ENCODE assay signal across 26 cellular contexts in genomic region chr11:8234910-8235309, GRCh38. TPM values are rescaled to one million over a fixed set of nuclear protein-coding genes. Genes with fewer than 3 reads are reported as not detected.
DNase-seq lines count a peak whose midpoint lies in the region; ATAC-seq, FAIRE-seq and TF ChIP-seq lines count a peak whose summit lies in the region.
"Had no signal": no experiment of that assay in that cellular context is flagged by ENCODE, and none has a peak within 500 bp of the region (broad histone marks: within the 10 kb centered on the region; RNA-seq: fewer than 3 reads in every experiment).

No MANE protein-coding gene starts in this region.

- POLR2A ChIA-PET in SK-N-SH (lab: Yijun Ruan, JAX) (interaction anchor here (1.0 to 7.4 kb wide), 5 partner anchors 8 to 49 kb away, joined by 3 to 87 read pairs (median 19); partner anchors contain the start of gene LMO1), PC-9 (lab: Charles Lee; ENCODE audit: unreplicated experiment) (interaction anchor here (0.5 to 0.8 kb wide), 2 partner anchors 332 to 667 kb away, joined by 3 to 4 read pairs; no protein-coding TSS in a partner anchor), H1 (lab: Charles Lee; ENCODE audit: partially characterized antibody) (no interaction called here)

- TF ChIP-seq EP300 in SK-N-SH (IDR thresholded peaks at IDR 0.05; ENCODE audit: borderline replicate concordance in 1 of 2, low read depth in 1 of 2, low read length in 1 of 2), result no peak
- TF ChIP-seq EP300 in H1 (IDR thresholded peaks at IDR 0.05; ENCODE audit: borderline replicate concordance in 1 of 2, low read depth in 2 of 2, low read length in 2 of 2), result no peak

- H3K27ac ChIP-seq in SK-N-SH (ENCODE audit: low read depth in 2 of 2, low read length in 1 of 2) (peak overlapping the region in 1 of 2 experiments; percentile 96; a peak in 3 of 4 replicates), PC-9 (no peak overlapping the region), H1 (ENCODE audit: low read depth, low read length) (no peak overlapping the region)
- H3K27ac ChIP-seq: left lung, neutrophil, psoas muscle, upper lobe of left lung had no signal

- H2BK20ac ChIP-seq in H1 (ENCODE audit: low read length), result no peak overlapping the region

- H2BK12ac ChIP-seq in H1 (ENCODE audit: low read depth, low read length), result no peak overlapping the region

- H3K27me3 Mint-ChIP-seq in stimulated activated naive B cell treated with anti-CD40 and anti-IgM and Interleukin-4, amounts not matched to agents 10 μg/mL and 1 μg/mL and 100 μg/mL, for 72 hours, result no peaks in the 10 kb centered on the region

- H3K9ac ChIP-seq in SK-N-SH (no peak overlapping the region), H1 (replicated peaks in 1 of 4; ENCODE audit: extremely low read depth in 1 of 4, low read depth in 3 of 4, low read length in 3 of 4) (no peak overlapping the region)

- no peaks in the 10 kb centered on the region for H3K9me3 ChIP-seq in SK-N-SH
- no peaks in the 10 kb centered on the region for H3K9me3 ChIP-seq in PC-9 (ENCODE audit: insufficient read depth, low read depth)
- no peaks in the 10 kb centered on the region for H3K9me3 ChIP-seq in H1 (ENCODE audit: insufficient read depth in 2 of 2, low read depth in 1 of 2, low read length in 1 of 2)
- H3K9me3 ChIP-seq: left lung, neutrophil, psoas muscle, upper lobe of left lung had no signal

- H3K79me2 ChIP-seq in SK-N-SH (ENCODE audit: insufficient read depth) (no peaks in the 10 kb centered on the region), PC-9 (ENCODE audit: low read depth) (no peaks in the 10 kb centered on the region), H1 (ENCODE audit: control insufficient read depth in 1 of 2, insufficient read depth in 2 of 2, low read length in 2 of 2) (no peaks in the 10 kb centered on the region)

- H3K9me3 Mint-ChIP-seq in stimulated activated naive B cell treated with anti-CD40 and anti-IgM and Interleukin-4, amounts not matched to agents 10 μg/mL and 1 μg/mL and 100 μg/mL, for 72 hours, result no peaks in the 10 kb centered on the region
- H3K9me3 Mint-ChIP-seq: activated naive CD4-positive, alpha-beta T cell treated with anti-CD3 and anti-CD28 coated beads, Interleukin-2, amount 50 U/mL, for 72 hours; stimulated activated memory B cell treated with anti-CD40 and anti-IgM and Interleukin-4, amounts not matched to agents 10 μg/mL and 1 μg/mL and 100 μg/mL, for 72 hours; T-helper 2 cell treated with Interferon-gamma antibody and Interleukin-4, amounts not matched to agents 5 μg/mL and 100 μg/mL, for 36 hours had no signal

- FAIRE-seq in H1 (lab: Jason Lieb, UNC), result no peak
- FAIRE-seq: colon had no signal

- WGBS in SK-N-SH (ENCODE audit: low lambda C conversion rate), result 65% methylated on average over 3 of the region's 3 CpGs
- WGBS in H1 (ENCODE audit: extremely low coverage in 1 of 2, insufficient coverage in 1 of 2, insufficient read length in 1 of 2, insufficient replicate concordance in 2 of 2, low coverage in 1 of 2, low lambda C conversion rate in 2 of 2, missing lambda C conversion rate in 1 of 2), 2 experiments, result 90% methylated on average over 3 of the region's 3 CpGs; no CpG with 5 or more reads in 1 of the 2 experiments

- ATAC-seq in SK-N-SH treated with all-trans-retinoic acid at 6 μM for 48 hours (no peak), Right ventricle myocardium superior (ENCODE audit: poor library complexity) (no peak), HG02571 (IDR thresholded peaks at IDR 0.05; ENCODE audit: unreplicated experiment) (no peak)
- peak; percentile 53 to 64 for ATAC-seq in stimulated activated naive B cell treated with anti-CD40 and anti-IgM and Interleukin-4, amounts not matched to agents 10 μg/mL and 1 μg/mL and 100 μg/mL, for 72 hours (replicated peaks)
- ATAC-seq: activated naive CD4-positive, alpha-beta T cell treated with anti-CD3 and anti-CD28 coated beads, Interleukin-2, amount 50 U/mL, for 72 hours; stimulated activated memory B cell treated with anti-CD40 and anti-IgM and Interleukin-4, amounts not matched to agents 10 μg/mL and 1 μg/mL and 100 μg/mL, for 72 hours had no signal

- no peak overlapping the region; the same call in 1 of the 2 replicates for H3K18ac ChIP-seq in H1 (ENCODE audit: extremely low read depth, low read length)

- H4K20me1 ChIP-seq in SK-N-SH (ENCODE audit: insufficient read depth), result no peaks in the 10 kb centered on the region
- H4K20me1 ChIP-seq in PC-9 (ENCODE audit: insufficient read depth), result no peaks in the 10 kb centered on the region
- peaks cover 0 to 1% of the 10 kb centered on the region in 2 experiments for H4K20me1 ChIP-seq in H1 (replicated peaks in 1 of 2; ENCODE audit: control insufficient read depth in 1 of 2, insufficient read depth in 2 of 2, low read length in 2 of 2)

- H3F3A ChIP-seq in SK-N-SH (replicated peaks; ENCODE audit: insufficient read depth) (no peaks in the 10 kb centered on the region), PC-9 (ENCODE audit: insufficient read depth, low read depth) (no peaks in the 10 kb centered on the region)

- H3K27me3 ChIP-seq in SK-N-SH (ENCODE audit: insufficient read depth) (no peaks in the 10 kb centered on the region), PC-9 (ENCODE audit: insufficient read depth, low read depth) (no peaks in the 10 kb centered on the region), H1 (replicated peaks in 1 of 4; ENCODE audit: control insufficient read depth in 3 of 4, extremely low read depth in 1 of 4, insufficient read depth in 3 of 4, low read length in 3 of 4) (no peaks in the 10 kb centered on the region)
- H3K27me3 ChIP-seq: left lung, neutrophil, upper lobe of left lung had no signal

- peaks cover 8 to 10% of the 10 kb centered on the region in 2 donors for H3K4me1 Mint-ChIP-seq in stimulated activated naive B cell treated with anti-CD40 and anti-IgM and Interleukin-4, amounts not matched to agents 10 μg/mL and 1 μg/mL and 100 μg/mL, for 72 hours

- no peaks in the 10 kb centered on the region for H3K79me1 ChIP-seq in H1 (ENCODE audit: low read depth, low read length)

- TF ChIP-seq POLR2A in H1 (IDR thresholded peaks at IDR 0.05; ENCODE audit: control extremely low read depth in 1 of 2, low read depth in 2 of 2, low read length in 2 of 2), result no peak

- TF ChIP-seq CTCF in SK-N-SH (IDR thresholded peaks at IDR 0.05) (no peak), PC-9 (conservative IDR thresholded peaks at IDR 0.05) (no peak), H1 (IDR thresholded peaks at IDR 0.05; ENCODE audit: control extremely low read depth in 1 of 3, insufficient read depth in 1 of 3, low read depth in 1 of 3, low read length in 3 of 3) (no peak)

- H3K4ac ChIP-seq in H1 (replicated peaks; ENCODE audit: insufficient read length, low read depth, low read length), result no peak overlapping the region

- H3K4me3 ChIP-seq in SK-N-SH (ENCODE audit: low read depth in 2 of 2, low read length in 1 of 2) (no peak overlapping the region; a peak in 1 of 4 replicates), PC-9 (no peak overlapping the region), H1 (ENCODE audit: extremely low read depth in 1 of 4, insufficient read depth in 2 of 4, low read depth in 3 of 4, low read length in 4 of 4) (no peak overlapping the region)
- H3K4me3 ChIP-seq: left lung, psoas muscle, upper lobe of left lung had no signal

- H2AFZ ChIP-seq in SK-N-SH (ENCODE audit: low read depth) (peak overlapping the region; percentile 47; the same call in 1 of the 2 replicates), PC-9 (no peak overlapping the region), H1 (ENCODE audit: low read length) (0 out of 2 replicates have a peak overlapping the region, but pooled peaks have one; percentile 3)

- no peak overlapping the region for H4K91ac ChIP-seq in H1 (replicated peaks; ENCODE audit: insufficient read length, low read length)

- no peak overlapping the region for H2BK15ac ChIP-seq in H1 (ENCODE audit: low read length)

- no TSS peak for BruUV-seq in PC-9 (replicated peaks; lab: Mats Ljungman, UMichigan)

- no peak overlapping the region for H3K27ac Mint-ChIP-seq in stimulated activated naive B cell treated with anti-CD40 and anti-IgM and Interleukin-4, amounts not matched to agents 10 μg/mL and 1 μg/mL and 100 μg/mL, for 72 hours
- H3K27ac Mint-ChIP-seq: stimulated activated memory B cell treated with anti-CD40 and anti-IgM and Interleukin-4, amounts not matched to agents 10 μg/mL and 1 μg/mL and 100 μg/mL, for 72 hours; T-helper 2 cell treated with Interferon-gamma antibody and Interleukin-4, amounts not matched to agents 5 μg/mL and 100 μg/mL, for 36 hours had no signal

- no peak overlapping the region for H4K8ac ChIP-seq in H1 (ENCODE audit: extremely low read depth, insufficient read depth, low read length)

- H2AK5ac ChIP-seq in H1 (ENCODE audit: low read depth, low read length), result no peak overlapping the region

- H3K9me2 ChIP-seq in SK-N-SH (no peaks in the 10 kb centered on the region), PC-9 (ENCODE audit: insufficient read depth) (no peaks in the 10 kb centered on the region)

- H3K23ac ChIP-seq in H1 (ENCODE audit: insufficient read length), result no peak overlapping the region

- no peak overlapping the region for H2BK120ac ChIP-seq in H1 (replicated peaks; ENCODE audit: low read depth, low read length)

- CTCF ChIA-PET in SK-N-SH (lab: Yijun Ruan, JAX), result interaction anchor here (1.0 to 19.6 kb wide), 8 partner anchors 15 to 228 kb away, joined by 3 to 604 read pairs (median 3); partner anchors contain the start of gene LMO1
- CTCF ChIA-PET in PC-9 (lab: Charles Lee), result no interaction called here
- CTCF ChIA-PET in H1 (lab: Charles Lee; ENCODE audit: partially characterized antibody), result interaction anchor here (1.0 to 9.4 kb wide), 7 partner anchors 8 to 94 kb away, joined by 3 to 177 read pairs (median 5); partner anchors contain the start of gene LMO1

- peak overlapping the region in 1 of 2 donors; percentile 3 for H3K4me3 Mint-ChIP-seq in stimulated activated naive B cell treated with anti-CD40 and anti-IgM and Interleukin-4, amounts not matched to agents 10 μg/mL and 1 μg/mL and 100 μg/mL, for 72 hours
- H3K4me3 Mint-ChIP-seq: stimulated activated memory B cell treated with anti-CD40 and anti-IgM and Interleukin-4, amounts not matched to agents 10 μg/mL and 1 μg/mL and 100 μg/mL, for 72 hours; T-helper 2 cell treated with Interferon-gamma antibody and Interleukin-4, amounts not matched to agents 5 μg/mL and 100 μg/mL, for 36 hours had no signal

- H3K4me1 ChIP-seq in SK-N-SH (ENCODE audit: control insufficient read depth in 1 of 2, insufficient read depth in 2 of 2, low read depth in 1 of 2, low read length in 1 of 2) (peaks cover 0 to 92% of the 10 kb centered on the region in 2 experiments; a peak in 2 of 4 replicates), PC-9 (replicated peaks; ENCODE audit: insufficient read depth) (peaks cover 11% of the 10 kb centered on the region), H1 (replicated peaks in 1 of 4; ENCODE audit: control insufficient read depth in 3 of 4, insufficient read depth in 4 of 4, low read length in 3 of 4) (no peaks in the 10 kb centered on the region; a peak in 3 of 7 replicates)
- H3K4me1 ChIP-seq: left lung, psoas muscle, upper lobe of left lung had no signal

- TF ChIP-seq RAD21 in SK-N-SH (IDR thresholded peaks at IDR 0.05; ENCODE audit: low read length) (no peak), H1 (IDR thresholded peaks at IDR 0.05 in 1 of 2, conservative IDR thresholded peaks at IDR 0.05 in 1 of 2; ENCODE audit: low read depth in 2 of 2, low read length in 2 of 2) (no peak)

- DNase-seq in SK-N-SH (no peak), PC-9 (no peak), H1 (ENCODE audit: low read depth in 1 of 2, low spot score in 2 of 2) (no peak), cardiac septum (ENCODE audit: low spot score) (no peak), Right ventricle myocardium superior (no peak)
- no peak for DNase-seq in stimulated activated naive B cell treated with anti-CD40 and anti-IgM and Interleukin-4, amounts not matched to agents 10 μg/mL and 1 μg/mL and 100 μg/mL, for 72 hours
- DNase-seq: activated CD4-positive, alpha-beta T cell treated with anti-CD3 and anti-CD28 coated beads for 4 hours; activated effector memory CD4-positive, alpha-beta T cell treated with Interleukin-2 at 50 U/mL for 16 hours; DND-41; GF-D8; left lung; NCI-H187; NCI-H510A; psoas muscle; upper lobe of left lung had no signal

- intact Hi-C loops in PC-9 (cut with micrococcal nuclease; ENCODE audit: unreplicated experiment) (no loop called here), cardiac septum (cut with DNase I) (no loop called here), Right ventricle myocardium superior (cut with DNase I) (no loop called here)

- no peak overlapping the region for H3K14ac ChIP-seq in H1 (ENCODE audit: insufficient read length)

- no peaks in the 10 kb centered on the region; the same call in 1 of the 2 replicates for H3K23me2 ChIP-seq in H1 (ENCODE audit: low read depth, low read length)

- no peak overlapping the region for H2BK5ac ChIP-seq in H1 (ENCODE audit: low read depth, low read length)

- H4K5ac ChIP-seq in H1 (ENCODE audit: insufficient read length, low read depth, low read length), result no peak overlapping the region

- H3K4me2 ChIP-seq in SK-N-SH, result no peak overlapping the region
- peak overlapping the region; percentile 76 for H3K4me2 ChIP-seq in PC-9
- no peak overlapping the region for H3K4me2 ChIP-seq in H1 (ENCODE audit: insufficient read depth in 1 of 2, low read depth in 2 of 2, low read length in 2 of 2)

- H3K36me3 ChIP-seq in SK-N-SH (replicated peaks in 1 of 2; ENCODE audit: control insufficient read depth in 1 of 2, insufficient read depth in 2 of 2, low read length in 1 of 2), result no peaks in the 10 kb centered on the region
- H3K36me3 ChIP-seq in PC-9 (ENCODE audit: low read depth), result no peaks in the 10 kb centered on the region
- no peaks in the 10 kb centered on the region for H3K36me3 ChIP-seq in H1 (ENCODE audit: control insufficient read depth in 2 of 4, insufficient read depth in 4 of 4, low read length in 3 of 4)
- H3K36me3 ChIP-seq: left lung, neutrophil, upper lobe of left lung had no signal

- H3K36me3 Mint-ChIP-seq in stimulated activated naive B cell treated with anti-CD40 and anti-IgM and Interleukin-4, amounts not matched to agents 10 μg/mL and 1 μg/mL and 100 μg/mL, for 72 hours, result no peaks in the 10 kb centered on the region
- H3K36me3 Mint-ChIP-seq: activated naive CD4-positive, alpha-beta T cell treated with anti-CD3 and anti-CD28 coated beads, Interleukin-2, amount 50 U/mL, for 72 hours; CD14-positive monocyte; stimulated activated memory B cell treated with anti-CD40 and anti-IgM and Interleukin-4, amounts not matched to agents 10 μg/mL and 1 μg/mL and 100 μg/mL, for 72 hours had no signal

- H3K56ac ChIP-seq in H1 (replicated peaks; ENCODE audit: insufficient read length, low read depth, low read length), result no peak overlapping the region

RNA-seq across cellular contexts. Expression of gene LMO1, which starts 28.8 kb away (rescaled TPM):
- polyA plus RNA-seq in SK-N-SH (2012; rRNA removed) (0.12 and 0.62 TPM in 2 replicates), H1 (2011; rRNA removed) (0.17 and 0.30 TPM in 2 replicates)
- polyA plus RNA-seq in SK-N-SH (2012; cell fraction: cytosol; rRNA removed), result 0.59 and 0.60 TPM in 2 replicates
- polyA plus RNA-seq in SK-N-SH (2012; cell fraction: nucleus; rRNA removed), result 0.35 and 1.3 TPM in 2 replicates
- total RNA-seq in PC-9 (2021) (not detected in 2 replicates), cardiac septum (0.46 TPM), Right ventricle myocardium superior (2.3 TPM)
- not detected in 2 replicates for total RNA-seq in H1 (2021; fragmentation: NEBNext Ultra II Directional; extraction: Animal tissue kit (Norgen Biotek cat#: 25700))
- polyA plus RNA-seq in H1 (2011; cell fraction: cytosol; rRNA removed), result 0.32 TPM
- 0.37 TPM for polyA plus RNA-seq in H1 (2011; cell fraction: nucleus; rRNA removed)
- 0.19 to 0.85 TPM (median 0.46 TPM) in 4 replicates for polyA plus RNA-seq in H1 (2012, experiment 1 of 2)
- 0.45 TPM for polyA plus RNA-seq in H1 (2012, experiment 2 of 2)
- 0.20 TPM for polyA plus RNA-seq in H1 (2013, experiment 1 of 2)
- 0.11 TPM for polyA plus RNA-seq in H1 (2013, experiment 2 of 2)
- 0.44 TPM in 1 of 2 replicates, not detected in the other for polyA minus RNA-seq in H1 (2011; rRNA and poly(A)+ RNA removed)
- not detected for polyA minus RNA-seq in H1 (2011; cell fraction: cytosol; rRNA and poly(A)+ RNA removed)
- polyA minus RNA-seq in H1 (2011; cell fraction: nucleus; rRNA and poly(A)+ RNA removed), result not detected
- total RNA-seq: activated naive CD4-positive, alpha-beta T cell treated with anti-CD3 and anti-CD28 coated beads, Interleukin-2, amount 50 U/mL, for 72 hours; bronchial epithelial cell; left lung; mesenteric fat pad; myocyte had no signal
- polyA plus RNA-seq: CD14-positive monocyte had no signal

Comparison
In these comparisons a context has a peak if more than half of its experiments do, and no peak if none do; other contexts are left out.
1. ATAC-seq: peak in stimulated activated naive B cell treated with anti-CD40 and anti-IgM and Interleukin-4, amounts not matched to agents 10 μg/mL and 1 μg/mL and 100 μg/mL, for 72 hours (2 of 2); none in SK-N-SH treated with all-trans-retinoic acid at 6 μM for 48 hours (single experiment), Right ventricle myocardium superior (single experiment) and HG02571 (single experiment).